In genomic region chr15:81083201-81083600, GRCh38 we compare ENCODE assay signal across 9 cellular contexts. TPM values are rescaled to one million over a fixed set of nuclear protein-coding genes. Genes with fewer than 3 reads are reported as not detected.
"Had no signal": no experiment of that assay in that cellular context is flagged by ENCODE, and none has a peak within 500 bp of the region (broad histone marks: within the 10 kb centered on the region; RNA-seq: fewer than 3 reads in every experiment).

No MANE protein-coding gene starts in this region.

- H2AFZ ChIP-seq: GM23338 had no signal

- H3K4me3 ChIP-seq: GM23338 had no signal

- FAIRE-seq: H1, H54 had no signal

- DNase-seq: H9, HCEC 1CT, HFFc6, KG1 had no signal

- H3K4me2 ChIP-seq: GM23338 had no signal

- ATAC-seq: GM23338 had no signal

- H3K27ac ChIP-seq: HL-60 had no signal

RNA-seq across cellular contexts. Expression of gene CFAP161, which starts 50.9 kb away (rescaled TPM):
- total RNA-seq: GM23338, H1 had no signal
- polyA plus RNA-seq: IgD-negative memory B cell had no signal
